Comparison of ENCODE assay signal across 8 cellular contexts in genomic region chr5:76251656-76252055, GRCh38.
"Had no signal": no experiment of that assay in that cellular context is flagged by ENCODE, and none has a peak within 500 bp of the region (broad histone marks: within the 10 kb centered on the region; RNA-seq: fewer than 3 reads in every experiment).

No MANE protein-coding gene starts in this region.

- H3K4me3 Mint-ChIP-seq: IgD-negative memory B cell had no signal

- H3K4me3 ChIP-seq: K562 had no signal

- H3K27ac ChIP-seq: HL-60, KMS-11 had no signal

- H3K27ac Mint-ChIP-seq: IgD-negative memory B cell had no signal

- H3K9me3 Mint-ChIP-seq: IgD-negative memory B cell had no signal

- ATAC-seq: HepG2, K562 had no signal

- DNase-seq: IMR-90, KBM-7, KG1 had no signal

- H3K36me3 Mint-ChIP-seq: IgD-negative memory B cell had no signal
